8 cellular contexts compared by ENCODE assay signal in genomic region chr3:143207338-143207961, GRCh38.
A peak's percentile ranks its signal among the peaks of the same experiment; 100 is the strongest.
DNase-seq lines count a peak whose midpoint lies in the region; ATAC-seq and TF ChIP-seq lines count a peak whose summit lies in the region.

No MANE protein-coding gene starts in this region.

- no peaks in the 10 kb centered on the region for H3K36me3 ChIP-seq in HAP-1 (replicated peaks)
- H3K36me3 ChIP-seq in uterus, result no peaks in the 10 kb centered on the region

- ATAC-seq in GM18858 (IDR thresholded peaks at IDR 0.05; ENCODE audit: unreplicated experiment), result peak; percentile 83
- no peak for ATAC-seq in effector memory CD8-positive, alpha-beta T cell (replicated peaks)

- no peak for TF ChIP-seq POLR2A in uterus (IDR thresholded peaks at IDR 0.05)

- in situ Hi-C loops in HAP-1 (cut with MboI; ENCODE audit: low sequenced_read_pairs), result no loop called here

- DNase-seq in H4 (ENCODE audit: low spot score) (peak; percentile 55), M059J (ENCODE audit: low read depth) (peak; percentile 78), fibroblast of the aortic adventitia (ENCODE audit: low read depth) (peak; percentile 61), HAP-1 (ENCODE audit: low spot score in 2 of 2) (no peak), uterus (no peak), DMS 273 treated with DMSO at 0.1 percent for 48 hours (lab: John Stamatoyannopoulos, UW) (no peak)
- no peak for DNase-seq in effector memory CD8-positive, alpha-beta T cell

- TF ChIP-seq CTCF in fibroblast of the aortic adventitia (IDR thresholded peaks at IDR 0.05; ENCODE audit: insufficient read depth, low read length) (no peak), uterus (IDR thresholded peaks at IDR 0.05) (no peak)

- H3K4me1 ChIP-seq in HAP-1, result no peaks in the 10 kb centered on the region
- no peaks in the 10 kb centered on the region for H3K4me1 ChIP-seq in uterus

- H3K27me3 Mint-ChIP-seq in effector memory CD8-positive, alpha-beta T cell, result peaks cover 6 to 28% of the 10 kb centered on the region in 2 donors

- no peak overlapping the region for H3K27ac Mint-ChIP-seq in effector memory CD8-positive, alpha-beta T cell

- intact Hi-C loops in uterus (cut with DNase I; ENCODE audit: low total_unique reads), result no loop called here

- H3K4me1 Mint-ChIP-seq in effector memory CD8-positive, alpha-beta T cell (ENCODE audit: low read depth in 2 of 2), result no peaks in the 10 kb centered on the region

- no peak overlapping the region for H3K4me3 Mint-ChIP-seq in effector memory CD8-positive, alpha-beta T cell

- no peaks in the 10 kb centered on the region for H3K36me3 Mint-ChIP-seq in effector memory CD8-positive, alpha-beta T cell (ENCODE audit: insufficient read depth)

- no peak overlapping the region for H3K27ac ChIP-seq in uterus

- H3K9me3 ChIP-seq in HAP-1 (no peaks in the 10 kb centered on the region), uterus (no peaks in the 10 kb centered on the region)

- H3K27me3 ChIP-seq in HAP-1 (ENCODE audit: low read depth), result no peaks in the 10 kb centered on the region
- H3K27me3 ChIP-seq in uterus, result no peaks in the 10 kb centered on the region

- no peaks in the 10 kb centered on the region for H3K9me3 Mint-ChIP-seq in effector memory CD8-positive, alpha-beta T cell

- H3K4me3 ChIP-seq in fibroblast of the aortic adventitia (ENCODE audit: low read depth, low read length) (no peak overlapping the region), HAP-1 (no peak overlapping the region), uterus (no peak overlapping the region)

Comparison
In these comparisons a context has a peak if more than half of its experiments do, and no peak if none do; other contexts are left out.
1. DNase-seq: peak in H4 (single experiment), M059J (single experiment) and fibroblast of the aortic adventitia (single experiment); none in HAP-1 (0 of 2), effector memory CD8-positive, alpha-beta T cell (0 of 3), uterus (0 of 2) and DMS 273 treated with DMSO at 0.1 percent for 48 hours (single experiment).